Comparison of ENCODE assay signal across 6 cellular contexts in the genomic region with DNA sequence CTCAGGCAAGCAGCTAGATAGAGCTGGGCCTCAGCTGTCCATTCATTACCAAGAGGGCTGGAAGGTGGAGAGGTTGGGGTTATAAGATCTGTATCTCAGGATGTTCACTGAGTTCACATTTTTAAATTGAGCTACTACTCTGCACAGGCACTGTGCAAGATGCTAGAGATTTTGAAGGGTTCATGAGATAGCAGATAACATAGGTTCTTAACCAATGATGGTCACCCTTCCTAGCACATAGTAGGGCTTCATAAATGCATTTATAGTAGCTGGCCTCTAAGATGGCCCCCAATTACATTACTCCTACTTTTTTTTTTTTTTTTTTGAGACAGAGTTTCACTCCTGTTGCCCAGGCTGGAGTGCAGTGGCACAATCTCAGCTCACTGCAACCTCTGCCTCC.
"Had no signal": no experiment of that assay in that cellular context is flagged by ENCODE, and none has a peak within 500 bp of the region (broad histone marks: within the 10 kb centered on the region; RNA-seq: fewer than 3 reads in every experiment).

No MANE protein-coding gene starts in this region.

- DNase-seq: IMR-90, KBM-7, KG1 had no signal

- H3K4me3 ChIP-seq: K562 had no signal

- ATAC-seq: HepG2, K562 had no signal

- H3K27ac ChIP-seq: HL-60 had no signal
